Comparison of ENCODE assay signal across 1 cellular context in the genomic region with DNA sequence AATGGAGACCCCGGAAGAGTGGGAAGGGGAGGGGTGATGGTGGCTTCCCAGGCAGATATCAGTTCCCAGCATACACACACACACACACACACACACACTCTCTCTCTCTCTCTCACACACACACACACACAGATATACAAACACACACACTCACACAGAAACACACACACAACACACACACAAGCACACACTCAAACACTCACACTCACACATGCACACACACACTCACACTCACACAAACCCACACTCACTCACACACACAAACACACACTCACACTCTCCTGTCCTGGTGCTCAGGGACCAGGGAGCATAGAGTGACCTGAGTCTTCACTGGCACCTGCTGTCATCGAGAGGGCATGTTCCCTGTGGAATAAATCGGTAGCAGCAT.
TF ChIP-seq lines count a peak whose summit lies in the region.

No MANE protein-coding gene starts in this region.

TF ChIP-seq in HEK293, 187 proteins besides CTCF, POLR2A, EP300 and RAD21 (continued from another document and continues in another):
- TF ChIP-seq OSR2 (tag by site-specific recombination; IDR thresholded peaks at IDR 0.05): no peak
- TF ChIP-seq, protein P1, sequence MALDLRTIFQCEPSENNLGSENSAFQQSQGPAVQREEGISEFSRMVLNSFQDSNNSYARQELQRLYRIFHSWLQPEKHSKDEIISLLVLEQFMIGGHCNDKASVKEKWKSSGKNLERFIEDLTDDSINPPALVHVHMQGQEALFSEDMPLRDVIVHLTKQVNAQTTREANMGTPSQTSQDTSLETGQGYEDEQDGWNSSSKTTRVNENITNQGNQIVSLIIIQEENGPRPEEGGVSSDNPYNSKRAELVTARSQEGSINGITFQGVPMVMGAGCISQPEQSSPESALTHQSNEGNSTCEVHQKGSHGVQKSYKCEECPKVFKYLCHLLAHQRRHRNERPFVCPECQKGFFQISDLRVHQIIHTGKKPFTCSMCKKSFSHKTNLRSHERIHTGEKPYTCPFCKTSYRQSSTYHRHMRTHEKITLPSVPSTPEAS (tag by site-specific recombination; IDR thresholded peaks at IDR 0.05): peak; percentile 99
- TF ChIP-seq TCF7L2 (IDR thresholded peaks at IDR 0.05; ENCODE audit: borderline replicate concordance, low read depth, low read length): no peak
- TF ChIP-seq ZFHX2 (tag by site-specific recombination; conservative IDR thresholded peaks at IDR 0.05): no peak; the same call in 1 of the 2 replicates
- TF ChIP-seq ZNF311 (tag by site-specific recombination; IDR thresholded peaks at IDR 0.05; ENCODE audit: borderline replicate concordance): no peak
- TF ChIP-seq ZNF629 (tag by site-specific recombination; IDR thresholded peaks at IDR 0.05): no peak
- 0 out of 2 replicates have a peak, but pooled peaks have one; percentile 36 for TF ChIP-seq ZNF670 (tag by site-specific recombination; IDR thresholded peaks at IDR 0.05; ENCODE audit: low read depth)
- no peak for TF ChIP-seq ZXDB (tag by site-specific recombination; IDR thresholded peaks at IDR 0.05)
- no peak for TF ChIP-seq GLIS1 (tag by site-specific recombination; IDR thresholded peaks at IDR 0.05)
- TF ChIP-seq MYNN (tag by site-specific recombination; IDR thresholded peaks at IDR 0.05; ENCODE audit: borderline replicate concordance): 0 out of 2 replicates have a peak, but pooled peaks have one; percentile 35
- no peak for TF ChIP-seq ZNF10 (tag by site-specific recombination; IDR thresholded peaks at IDR 0.05)
- no peak for TF ChIP-seq SP3 (tag by site-specific recombination; IDR thresholded peaks at IDR 0.05)
- no peak for TF ChIP-seq ZNF132 (tag by site-specific recombination; IDR thresholded peaks at IDR 0.05; ENCODE audit: borderline replicate concordance)
- TF ChIP-seq ZNF350 (tag by site-specific recombination; IDR thresholded peaks at IDR 0.05): no peak
- no peak for TF ChIP-seq KLF10 (tag by site-specific recombination; IDR thresholded peaks at IDR 0.05)
- TF ChIP-seq, protein P2, sequence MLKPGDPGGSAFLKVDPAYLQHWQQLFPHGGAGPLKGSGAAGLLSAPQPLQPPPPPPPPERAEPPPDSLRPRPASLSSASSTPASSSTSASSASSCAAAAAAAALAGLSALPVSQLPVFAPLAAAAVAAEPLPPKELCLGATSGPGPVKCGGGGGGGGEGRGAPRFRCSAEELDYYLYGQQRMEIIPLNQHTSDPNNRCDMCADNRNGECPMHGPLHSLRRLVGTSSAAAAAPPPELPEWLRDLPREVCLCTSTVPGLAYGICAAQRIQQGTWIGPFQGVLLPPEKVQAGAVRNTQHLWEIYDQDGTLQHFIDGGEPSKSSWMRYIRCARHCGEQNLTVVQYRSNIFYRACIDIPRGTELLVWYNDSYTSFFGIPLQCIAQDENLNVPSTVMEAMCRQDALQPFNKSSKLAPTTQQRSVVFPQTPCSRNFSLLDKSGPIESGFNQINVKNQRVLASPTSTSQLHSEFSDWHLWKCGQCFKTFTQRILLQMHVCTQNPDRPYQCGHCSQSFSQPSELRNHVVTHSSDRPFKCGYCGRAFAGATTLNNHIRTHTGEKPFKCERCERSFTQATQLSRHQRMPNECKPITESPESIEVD (tag by site-specific recombination; IDR thresholded peaks at IDR 0.05): no peak
- no peak for TF ChIP-seq SP2 (tag by site-specific recombination; IDR thresholded peaks at IDR 0.05)
- TF ChIP-seq ZBTB17 (tag by site-specific recombination; IDR thresholded peaks at IDR 0.05): 0 out of 2 replicates have a peak, but pooled peaks have one; percentile 20
- TF ChIP-seq ZNF23 (tag by site-specific recombination; IDR thresholded peaks at IDR 0.05; ENCODE audit: borderline replicate concordance): no peak
- no peak for TF ChIP-seq ZNF248 (tag by site-specific recombination; IDR thresholded peaks at IDR 0.05)
- no peak for TF ChIP-seq HOXC10 (CRISPR knock-in tag; IDR thresholded peaks at IDR 0.05)
- TF ChIP-seq ZNF138 (tag by site-specific recombination; IDR thresholded peaks at IDR 0.05; ENCODE audit: borderline replicate concordance): no peak
- no peak for TF ChIP-seq ZNF76 (tag by site-specific recombination; IDR thresholded peaks at IDR 0.05; ENCODE audit: borderline replicate concordance, low read depth)
- no peak for TF ChIP-seq GLIS2 (tag by site-specific recombination; IDR thresholded peaks at IDR 0.05)
- TF ChIP-seq, protein P3, sequence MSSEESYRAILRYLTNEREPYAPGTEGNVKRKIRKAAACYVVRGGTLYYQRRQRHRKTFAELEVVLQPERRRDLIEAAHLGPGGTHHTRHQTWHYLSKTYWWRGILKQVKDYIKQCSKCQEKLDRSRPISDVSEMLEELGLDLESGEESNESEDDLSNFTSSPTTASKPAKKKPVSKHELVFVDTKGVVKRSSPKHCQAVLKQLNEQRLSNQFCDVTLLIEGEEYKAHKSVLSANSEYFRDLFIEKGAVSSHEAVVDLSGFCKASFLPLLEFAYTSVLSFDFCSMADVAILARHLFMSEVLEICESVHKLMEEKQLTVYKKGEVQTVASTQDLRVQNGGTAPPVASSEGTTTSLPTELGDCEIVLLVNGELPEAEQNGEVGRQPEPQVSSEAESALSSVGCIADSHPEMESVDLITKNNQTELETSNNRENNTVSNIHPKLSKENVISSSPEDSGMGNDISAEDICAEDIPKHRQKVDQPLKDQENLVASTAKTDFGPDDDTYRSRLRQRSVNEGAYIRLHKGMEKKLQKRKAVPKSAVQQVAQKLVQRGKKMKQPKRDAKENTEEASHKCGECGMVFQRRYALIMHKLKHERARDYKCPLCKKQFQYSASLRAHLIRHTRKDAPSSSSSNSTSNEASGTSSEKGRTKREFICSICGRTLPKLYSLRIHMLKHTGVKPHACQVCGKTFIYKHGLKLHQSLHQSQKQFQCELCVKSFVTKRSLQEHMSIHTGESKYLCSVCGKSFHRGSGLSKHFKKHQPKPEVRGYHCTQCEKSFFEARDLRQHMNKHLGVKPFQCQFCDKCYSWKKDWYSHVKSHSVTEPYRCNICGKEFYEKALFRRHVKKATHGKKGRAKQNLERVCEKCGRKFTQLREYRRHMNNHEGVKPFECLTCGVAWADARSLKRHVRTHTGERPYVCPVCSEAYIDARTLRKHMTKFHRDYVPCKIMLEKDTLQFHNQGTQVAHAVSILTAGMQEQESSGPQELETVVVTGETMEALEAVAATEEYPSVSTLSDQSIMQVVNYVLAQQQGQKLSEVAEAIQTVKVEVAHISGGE (tag by site-specific recombination; conservative IDR thresholded peaks at IDR 0.05; ENCODE audit: low read depth): no peak
- TF ChIP-seq, protein P4, sequence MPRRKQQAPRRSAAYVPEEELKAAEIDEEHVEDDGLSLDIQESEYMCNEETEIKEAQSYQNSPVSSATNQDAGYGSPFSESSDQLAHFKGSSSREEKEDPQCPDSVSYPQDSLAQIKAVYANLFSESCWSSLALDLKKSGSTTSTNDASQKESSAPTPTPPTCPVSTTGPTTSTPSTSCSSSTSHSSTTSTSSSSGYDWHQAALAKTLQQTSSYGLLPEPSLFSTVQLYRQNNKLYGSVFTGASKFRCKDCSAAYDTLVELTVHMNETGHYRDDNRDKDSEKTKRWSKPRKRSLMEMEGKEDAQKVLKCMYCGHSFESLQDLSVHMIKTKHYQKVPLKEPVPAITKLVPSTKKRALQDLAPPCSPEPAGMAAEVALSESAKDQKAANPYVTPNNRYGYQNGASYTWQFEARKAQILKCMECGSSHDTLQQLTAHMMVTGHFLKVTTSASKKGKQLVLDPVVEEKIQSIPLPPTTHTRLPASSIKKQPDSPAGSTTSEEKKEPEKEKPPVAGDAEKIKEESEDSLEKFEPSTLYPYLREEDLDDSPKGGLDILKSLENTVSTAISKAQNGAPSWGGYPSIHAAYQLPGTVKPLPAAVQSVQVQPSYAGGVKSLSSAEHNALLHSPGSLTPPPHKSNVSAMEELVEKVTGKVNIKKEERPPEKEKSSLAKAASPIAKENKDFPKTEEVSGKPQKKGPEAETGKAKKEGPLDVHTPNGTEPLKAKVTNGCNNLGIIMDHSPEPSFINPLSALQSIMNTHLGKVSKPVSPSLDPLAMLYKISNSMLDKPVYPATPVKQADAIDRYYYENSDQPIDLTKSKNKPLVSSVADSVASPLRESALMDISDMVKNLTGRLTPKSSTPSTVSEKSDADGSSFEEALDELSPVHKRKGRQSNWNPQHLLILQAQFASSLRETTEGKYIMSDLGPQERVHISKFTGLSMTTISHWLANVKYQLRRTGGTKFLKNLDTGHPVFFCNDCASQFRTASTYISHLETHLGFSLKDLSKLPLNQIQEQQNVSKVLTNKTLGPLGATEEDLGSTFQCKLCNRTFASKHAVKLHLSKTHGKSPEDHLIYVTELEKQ (tag by site-specific recombination; IDR thresholded peaks at IDR 0.05; ENCODE audit: borderline replicate concordance): no peak
- TF ChIP-seq, protein P5, sequence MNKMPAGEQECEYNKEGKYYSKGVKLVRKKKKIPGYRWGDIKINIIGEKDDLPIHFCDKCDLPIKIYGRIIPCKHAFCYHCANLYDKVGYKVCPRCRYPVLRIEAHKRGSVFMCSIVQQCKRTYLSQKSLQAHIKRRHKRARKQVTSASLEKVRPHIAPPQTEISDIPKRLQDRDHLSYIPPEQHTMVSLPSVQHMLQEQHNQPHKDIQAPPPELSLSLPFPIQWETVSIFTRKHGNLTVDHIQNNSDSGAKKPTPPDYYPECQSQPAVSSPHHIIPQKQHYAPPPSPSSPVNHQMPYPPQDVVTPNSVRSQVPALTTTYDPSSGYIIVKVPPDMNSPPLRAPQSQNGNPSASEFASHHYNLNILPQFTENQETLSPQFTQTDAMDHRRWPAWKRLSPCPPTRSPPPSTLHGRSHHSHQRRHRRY (tag by site-specific recombination; IDR thresholded peaks at IDR 0.05): no peak
- TF ChIP-seq HOXD13 (CRISPR knock-in tag; IDR thresholded peaks at IDR 0.05; ENCODE audit: borderline replicate concordance): no peak
- peak; percentile 66; the same call in 1 of the 2 replicates for TF ChIP-seq ZNF473 (tag by site-specific recombination; IDR thresholded peaks at IDR 0.05)
- TF ChIP-seq ZFP41 (tag by site-specific recombination; IDR thresholded peaks at IDR 0.05; ENCODE audit: borderline replicate concordance): no peak
- TF ChIP-seq ZFP37 (tag by site-specific recombination; IDR thresholded peaks at IDR 0.05): no peak
- TF ChIP-seq SETDB1 (IDR thresholded peaks at IDR 0.05; ENCODE audit: insufficient read length, low read length): no peak
- no peak for TF ChIP-seq ZNF24 (tag by site-specific recombination; IDR thresholded peaks at IDR 0.05)
- TF ChIP-seq, protein P6, sequence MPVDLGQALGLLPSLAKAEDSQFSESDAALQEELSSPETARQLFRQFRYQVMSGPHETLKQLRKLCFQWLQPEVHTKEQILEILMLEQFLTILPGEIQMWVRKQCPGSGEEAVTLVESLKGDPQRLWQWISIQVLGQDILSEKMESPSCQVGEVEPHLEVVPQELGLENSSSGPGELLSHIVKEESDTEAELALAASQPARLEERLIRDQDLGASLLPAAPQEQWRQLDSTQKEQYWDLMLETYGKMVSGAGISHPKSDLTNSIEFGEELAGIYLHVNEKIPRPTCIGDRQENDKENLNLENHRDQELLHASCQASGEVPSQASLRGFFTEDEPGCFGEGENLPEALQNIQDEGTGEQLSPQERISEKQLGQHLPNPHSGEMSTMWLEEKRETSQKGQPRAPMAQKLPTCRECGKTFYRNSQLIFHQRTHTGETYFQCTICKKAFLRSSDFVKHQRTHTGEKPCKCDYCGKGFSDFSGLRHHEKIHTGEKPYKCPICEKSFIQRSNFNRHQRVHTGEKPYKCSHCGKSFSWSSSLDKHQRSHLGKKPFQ (tag by site-specific recombination; IDR thresholded peaks at IDR 0.05): peak; percentile 78
- TF ChIP-seq ZNF768 (tag by site-specific recombination; IDR thresholded peaks at IDR 0.05): no peak
- no peak for TF ChIP-seq KLF1 (tag by site-specific recombination; IDR thresholded peaks at IDR 0.05)
- TF ChIP-seq, protein P7, sequence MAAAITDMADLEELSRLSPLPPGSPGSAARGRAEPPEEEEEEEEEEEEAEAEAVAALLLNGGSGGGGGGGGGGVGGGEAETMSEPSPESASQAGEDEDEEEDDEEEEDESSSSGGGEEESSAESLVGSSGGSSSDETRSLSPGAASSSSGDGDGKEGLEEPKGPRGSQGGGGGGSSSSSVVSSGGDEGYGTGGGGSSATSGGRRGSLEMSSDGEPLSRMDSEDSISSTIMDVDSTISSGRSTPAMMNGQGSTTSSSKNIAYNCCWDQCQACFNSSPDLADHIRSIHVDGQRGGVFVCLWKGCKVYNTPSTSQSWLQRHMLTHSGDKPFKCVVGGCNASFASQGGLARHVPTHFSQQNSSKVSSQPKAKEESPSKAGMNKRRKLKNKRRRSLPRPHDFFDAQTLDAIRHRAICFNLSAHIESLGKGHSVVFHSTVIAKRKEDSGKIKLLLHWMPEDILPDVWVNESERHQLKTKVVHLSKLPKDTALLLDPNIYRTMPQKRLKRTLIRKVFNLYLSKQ (tag by site-specific recombination; IDR thresholded peaks at IDR 0.05; ENCODE audit: borderline replicate concordance): no peak; the same call in 1 of the 2 replicates
- no peak for TF ChIP-seq ZNF530 (tag by site-specific recombination; IDR thresholded peaks at IDR 0.05; ENCODE audit: low read depth)
- TF ChIP-seq ZNF776 (tag by site-specific recombination; IDR thresholded peaks at IDR 0.05; ENCODE audit: borderline replicate concordance): peak; percentile 78; the same call in 1 of the 2 replicates
- TF ChIP-seq, protein P8, sequence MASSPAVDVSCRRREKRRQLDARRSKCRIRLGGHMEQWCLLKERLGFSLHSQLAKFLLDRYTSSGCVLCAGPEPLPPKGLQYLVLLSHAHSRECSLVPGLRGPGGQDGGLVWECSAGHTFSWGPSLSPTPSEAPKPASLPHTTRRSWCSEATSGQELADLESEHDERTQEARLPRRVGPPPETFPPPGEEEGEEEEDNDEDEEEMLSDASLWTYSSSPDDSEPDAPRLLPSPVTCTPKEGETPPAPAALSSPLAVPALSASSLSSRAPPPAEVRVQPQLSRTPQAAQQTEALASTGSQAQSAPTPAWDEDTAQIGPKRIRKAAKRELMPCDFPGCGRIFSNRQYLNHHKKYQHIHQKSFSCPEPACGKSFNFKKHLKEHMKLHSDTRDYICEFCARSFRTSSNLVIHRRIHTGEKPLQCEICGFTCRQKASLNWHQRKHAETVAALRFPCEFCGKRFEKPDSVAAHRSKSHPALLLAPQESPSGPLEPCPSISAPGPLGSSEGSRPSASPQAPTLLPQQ (tag by site-specific recombination; IDR thresholded peaks at IDR 0.05): no peak
- no peak for TF ChIP-seq ZNF133 (tag by site-specific recombination; IDR thresholded peaks at IDR 0.05)
- TF ChIP-seq ZNF423 (tag by site-specific recombination; IDR thresholded peaks at IDR 0.05): no peak
- peak; percentile 79 for TF ChIP-seq ZBTB48 (tag by site-specific recombination; IDR thresholded peaks at IDR 0.05)
- TF ChIP-seq ZNF37A (tag by site-specific recombination; IDR thresholded peaks at IDR 0.05): no peak
- TF ChIP-seq, protein P9, sequence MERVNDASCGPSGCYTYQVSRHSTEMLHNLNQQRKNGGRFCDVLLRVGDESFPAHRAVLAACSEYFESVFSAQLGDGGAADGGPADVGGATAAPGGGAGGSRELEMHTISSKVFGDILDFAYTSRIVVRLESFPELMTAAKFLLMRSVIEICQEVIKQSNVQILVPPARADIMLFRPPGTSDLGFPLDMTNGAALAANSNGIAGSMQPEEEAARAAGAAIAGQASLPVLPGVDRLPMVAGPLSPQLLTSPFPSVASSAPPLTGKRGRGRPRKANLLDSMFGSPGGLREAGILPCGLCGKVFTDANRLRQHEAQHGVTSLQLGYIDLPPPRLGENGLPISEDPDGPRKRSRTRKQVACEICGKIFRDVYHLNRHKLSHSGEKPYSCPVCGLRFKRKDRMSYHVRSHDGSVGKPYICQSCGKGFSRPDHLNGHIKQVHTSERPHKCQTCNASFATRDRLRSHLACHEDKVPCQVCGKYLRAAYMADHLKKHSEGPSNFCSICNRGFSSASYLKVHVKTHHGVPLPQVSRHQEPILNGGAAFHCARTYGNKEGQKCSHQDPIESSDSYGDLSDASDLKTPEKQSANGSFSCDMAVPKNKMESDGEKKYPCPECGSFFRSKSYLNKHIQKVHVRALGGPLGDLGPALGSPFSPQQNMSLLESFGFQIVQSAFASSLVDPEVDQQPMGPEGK (tag by site-specific recombination; IDR thresholded peaks at IDR 0.05): 0 out of 2 replicates have a peak, but pooled peaks have one; percentile 36
- no peak for TF ChIP-seq ZNF792 (tag by site-specific recombination; IDR thresholded peaks at IDR 0.05)
